9 cellular contexts compared by ENCODE assay signal in the genomic region with DNA sequence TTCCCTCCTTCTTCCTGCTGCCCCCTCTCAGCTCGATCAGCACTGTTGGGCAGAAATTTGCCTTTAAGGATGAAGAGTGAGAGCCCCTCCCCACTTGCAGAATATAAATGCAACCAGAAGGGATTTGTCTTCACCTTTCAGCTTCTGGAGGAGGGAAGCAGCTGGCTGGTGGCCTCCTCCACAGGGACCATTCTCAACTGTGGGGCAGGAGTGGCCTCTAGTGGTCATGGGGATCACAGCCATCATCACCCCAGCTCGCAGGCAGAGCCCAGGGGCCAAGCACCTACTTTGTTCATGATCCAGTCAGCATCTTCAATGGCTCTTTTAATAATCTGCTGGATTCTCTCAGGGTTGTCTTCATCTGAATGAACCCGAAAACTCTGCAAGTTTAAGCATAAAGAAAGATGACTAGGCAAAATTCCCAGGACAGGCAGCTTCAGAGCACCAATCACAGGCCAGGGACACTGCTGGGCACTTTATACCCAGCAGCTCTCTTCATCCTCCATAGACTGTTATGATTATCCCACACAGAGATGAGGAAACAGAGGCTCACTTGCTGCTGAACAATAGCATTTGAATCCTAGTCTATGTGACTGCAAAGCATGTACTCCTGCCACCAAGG. TPM values are rescaled to one million over a fixed set of nuclear protein-coding genes. Genes with fewer than 3 reads are reported as not detected.
DNase-seq lines count a peak whose midpoint lies in the region; ATAC-seq and TF ChIP-seq lines count a peak whose summit lies in the region.
"Had no signal": no experiment of that assay in that cellular context is flagged by ENCODE, and none has a peak within 500 bp of the region (broad histone marks: within the 10 kb centered on the region; RNA-seq: fewer than 3 reads in every experiment).

No MANE protein-coding gene starts in this region.

- H3K27ac ChIP-seq in left lung = no peak overlapping the region

- ATAC-seq in left lung = peak; percentile 98
- no peak for ATAC-seq in GM21381 (IDR thresholded peaks at IDR 0.05; ENCODE audit: unreplicated experiment)

- H3K4me1 ChIP-seq in left lung = no peaks in the 10 kb centered on the region

- no peaks in the 10 kb centered on the region for H3K36me3 Mint-ChIP-seq in HFFc6 (ENCODE audit: low read depth)

- no peak overlapping the region for H3K27ac Mint-ChIP-seq in HFFc6
- H3K27ac Mint-ChIP-seq: dendritic cell treated with granulocyte-macrophage colony-stimulating factor and Interleukin-4, amounts not matched to agents 40 ng/mL and 50 ng/mL, for 4 days had no signal

- no peaks in the 10 kb centered on the region for H3K4me1 Mint-ChIP-seq in HFFc6 (ENCODE audit: low read depth)

- DNase-seq in DMS153 (lab: John Stamatoyannopoulos, UW) (peak; percentile 57), HFFc6 (peak; percentile 46), NCI-H460 (ENCODE audit: extremely low read depth, low read depth) (peak; percentile 76), choroid plexus epithelial cell (ENCODE audit: low read depth) (peak; percentile 78), left lung (peak; percentile 60 to 79)
- DNase-seq in activated CD4-positive, alpha-beta T cell treated with anti-CD3 and anti-CD28 coated beads for 48 hours = peak; percentile 83
- DNase-seq in stimulated activated CD4-positive, alpha-beta T cell treated with anti-CD3 and anti-CD28 coated beads, TNF-alpha, amount 100 ng/mL, for 48 hours (ENCODE audit: low read depth in 3 of 3) = peak; percentile 37 to 51 (median 46)

- H3K4me3 Mint-ChIP-seq in HFFc6 = no peak overlapping the region
- H3K4me3 Mint-ChIP-seq: dendritic cell treated with granulocyte-macrophage colony-stimulating factor and Interleukin-4, amounts not matched to agents 40 ng/mL and 50 ng/mL, for 4 days had no signal

- H3K27me3 Mint-ChIP-seq in HFFc6 (ENCODE audit: insufficient read depth) = peaks cover 10% of the 10 kb centered on the region
- H3K27me3 Mint-ChIP-seq: dendritic cell treated with granulocyte-macrophage colony-stimulating factor and Interleukin-4, amounts not matched to agents 40 ng/mL and 50 ng/mL, for 4 days had no signal

- H3K4me3 ChIP-seq in choroid plexus epithelial cell (ENCODE audit: low read depth, low read length) (no peak overlapping the region), left lung (no peak overlapping the region)

- intact Hi-C loops in left lung (cut with DNase I) = loop anchor here in 1 of 2 donors (5.0 to 10.0 kb wide), 3 partner anchors 73 to 215 kb away; no protein-coding TSS in a partner anchor

- H3K9me3 Mint-ChIP-seq in HFFc6 = no peaks in the 10 kb centered on the region
- H3K9me3 Mint-ChIP-seq: dendritic cell treated with granulocyte-macrophage colony-stimulating factor and Interleukin-4, amounts not matched to agents 40 ng/mL and 50 ng/mL, for 4 days had no signal

- no peaks in the 10 kb centered on the region for H3K9me3 ChIP-seq in left lung

- H3K27me3 ChIP-seq in left lung = no peaks in the 10 kb centered on the region

- TF ChIP-seq CTCF in HFFc6 (IDR thresholded peaks at IDR 0.05) (peak; percentile 88), choroid plexus epithelial cell (conservative IDR thresholded peaks at IDR 0.05; ENCODE audit: low read depth, low read length) (peak; percentile 91), left lung (IDR thresholded peaks at IDR 0.05) (peak; percentile 70 to 85)

- no peaks in the 10 kb centered on the region for H3K36me3 ChIP-seq in left lung

RNA-seq across cellular contexts. Expression of a gene that starts 13.1 kb away (rescaled TPM):
- 1 to 10 TPM; 2.2 to 3.6 (median 2.9) TPM for total RNA-seq in HFFc6 (2021; fragmentation: NEBNext Ultra II Directional; extraction: Animal tissue kit (Norgen Biotek cat#: 25700))
- 2.0 and 4.4 TPM in 2 replicates for total RNA-seq in NCI-H460 (2014; rRNA removed; shearing (Covaris generic))
- 2.1 and 5.0 TPM in 2 replicates for polyA plus RNA-seq in NCI-H460 (2014; cell fraction: nucleus; rRNA removed)
- 1 to 10 TPM; 5.1 to 6.2 TPM for total RNA-seq in left lung
